In the genomic region with DNA sequence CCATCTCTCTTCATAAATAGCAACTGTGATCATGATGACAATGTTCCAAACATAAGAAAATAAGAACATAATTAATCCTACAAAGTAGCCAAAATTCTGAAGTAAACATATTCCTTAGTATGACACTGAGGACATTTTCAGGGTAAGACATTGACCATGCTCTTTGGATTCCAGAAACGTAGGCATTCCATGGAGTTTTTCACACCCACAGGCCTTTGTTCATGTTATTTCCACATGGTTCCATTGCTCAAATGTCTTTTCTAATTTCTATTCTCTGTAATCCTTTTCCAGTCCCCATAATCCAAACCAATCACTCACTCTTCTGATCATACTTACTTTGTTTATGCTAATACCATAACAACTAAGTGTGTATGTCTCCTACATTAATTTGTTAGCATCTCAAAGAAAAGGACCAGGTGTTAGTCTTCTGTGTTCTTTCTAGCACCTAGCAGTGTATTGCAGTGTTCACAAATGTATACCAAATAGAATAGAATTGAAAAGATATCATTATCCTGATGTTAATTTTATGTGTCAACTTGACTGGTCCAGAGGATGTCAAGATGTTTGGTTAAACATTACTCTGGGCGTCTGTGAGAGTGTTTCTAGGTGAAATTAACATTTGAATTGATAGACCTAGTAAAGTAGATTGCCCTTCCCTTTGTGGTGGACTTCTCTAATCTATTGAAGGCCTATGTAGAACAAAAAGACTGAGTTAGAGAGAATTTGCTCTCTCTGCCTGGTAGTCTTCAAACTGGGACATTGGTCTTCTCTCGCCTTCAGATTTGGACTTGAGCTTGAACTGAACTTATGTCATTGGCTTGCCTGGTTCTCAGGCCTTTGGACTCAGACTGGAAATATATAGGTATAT, we compare ENCODE assay signal across 1 cellular context.
TF ChIP-seq lines count a peak whose summit lies in the region.

No MANE protein-coding gene starts in this region.

TF ChIP-seq in GM12878, 131 proteins besides CTCF, POLR2A, EP300 and RAD21 (continued from another document):
- no peak for TF ChIP-seq REST (IDR thresholded peaks at IDR 0.05; ENCODE audit: low read depth, low read length)
- no peak for TF ChIP-seq CHD1 (IDR thresholded peaks at IDR 0.05; ENCODE audit: low read depth, low read length)
- TF ChIP-seq PML (IDR thresholded peaks at IDR 0.05; ENCODE audit: low read length) = no peak
- TF ChIP-seq MXI1 (IDR thresholded peaks at IDR 0.05; ENCODE audit: low read depth, low read length) = no peak
